In genomic region chr19:13117772-13118423, GRCh38 we compare ENCODE assay signal across 8 cellular contexts. TPM values are rescaled to one million over a fixed set of nuclear protein-coding genes. Genes with fewer than 3 reads are reported as not detected.
DNase-seq lines count a peak whose midpoint lies in the region; ATAC-seq and TF ChIP-seq lines count a peak whose summit lies in the region.

Gene NACC1 (plus strand): TSS chr19:13118264. CDS start chr19:13135208, 16,944 bp downstream.

- no peak for TF ChIP-seq POLR2A in prostate gland (IDR thresholded peaks at IDR 0.05)

- peak within 1 kb of the TSS; percentile 90 to 94 for H3K4me3 ChIP-seq in prostate gland

- peak within 1 kb of the TSS; percentile 96 for H3K27ac Mint-ChIP-seq in T-helper 1 cell treated with Interleukin-12 subunit alpha and Interleukin-12 subunit beta and Interleukin-4 antibody, amounts not matched to agents 30 μg/mL and 1 μg/mL, for 36 hours

- ATAC-seq in HG02610 (IDR thresholded peaks at IDR 0.05; ENCODE audit: unreplicated experiment): peak; percentile 59
- ATAC-seq in left cardiac atrium: peak; percentile 95 to 98

- H3K36me3 ChIP-seq in prostate gland: no peaks in the 10 kb centered on the region

- peak within 1 kb of the TSS; percentile 69 to 71 for H3K27ac ChIP-seq in prostate gland

- H3K4me1 Mint-ChIP-seq in T-helper 1 cell treated with Interleukin-12 subunit alpha and Interleukin-12 subunit beta and Interleukin-4 antibody, amounts not matched to agents 30 μg/mL and 1 μg/mL, for 36 hours (ENCODE audit: low read depth): peaks cover 32% of the 10 kb centered on the region

- H3K4me3 Mint-ChIP-seq in T-helper 1 cell treated with Interleukin-12 subunit alpha and Interleukin-12 subunit beta and Interleukin-4 antibody, amounts not matched to agents 30 μg/mL and 1 μg/mL, for 36 hours: peak within 1 kb of the TSS; percentile 97

- 3% methylated on average over 47 of the region's 65 CpGs for WGBS in prostate gland

- H3K27me3 Mint-ChIP-seq in T-helper 1 cell treated with Interleukin-12 subunit alpha and Interleukin-12 subunit beta and Interleukin-4 antibody, amounts not matched to agents 30 μg/mL and 1 μg/mL, for 36 hours (ENCODE audit: low read depth): no peaks in the 10 kb centered on the region

- no peaks in the 10 kb centered on the region for H3K9me3 Mint-ChIP-seq in T-helper 1 cell treated with Interleukin-12 subunit alpha and Interleukin-12 subunit beta and Interleukin-4 antibody, amounts not matched to agents 30 μg/mL and 1 μg/mL, for 36 hours

- H3K4me1 ChIP-seq in prostate gland (replicated peaks): peaks cover 11% of the 10 kb centered on the region

- no peaks in the 10 kb centered on the region for H3K27me3 ChIP-seq in prostate gland (replicated peaks; ENCODE audit: insufficient read depth)

- intact Hi-C loops in left cardiac atrium (cut with DNase I) (no loop called here), prostate gland (cut with DNase I) (no loop called here)

- TF ChIP-seq CTCF in prostate gland (IDR thresholded peaks at IDR 0.05): peak in 1 of 4 experiments; percentile 7

- no peaks in the 10 kb centered on the region for H3K9me3 ChIP-seq in prostate gland

- H3K36me3 Mint-ChIP-seq in T-helper 1 cell treated with Interleukin-12 subunit alpha and Interleukin-12 subunit beta and Interleukin-4 antibody, amounts not matched to agents 30 μg/mL and 1 μg/mL, for 36 hours (ENCODE audit: low read depth): peaks cover 2% of the 10 kb centered on the region

- peak; percentile 99 for DNase-seq in GM03348 (ENCODE audit: low spot score)
- DNase-seq in NCI-H1417 treated with DMSO at 0.1 percent for 48 hours (lab: John Stamatoyannopoulos, UW): peak; percentile 67
- peak; percentile 80 for DNase-seq in amniotic epithelial cell (ENCODE audit: low read depth)
- peak; percentile 91 for DNase-seq in left cardiac atrium
- peak; percentile 85 for DNase-seq in prostate gland (ENCODE audit: low spot score)
- DNase-seq in ureter (ENCODE audit: low spot score): peak; percentile 89

RNA-seq across cellular contexts. Expression of gene NACC1, which starts in this region (rescaled TPM):
- total RNA-seq in left cardiac atrium (10 to 100 TPM; 34.9 to 47.8 TPM), prostate gland (10 to 100 TPM; 52.4 to 91.9 TPM), ureter (57.0 TPM)

Comparison
In these comparisons a context has a peak if more than half of its experiments do, and no peak if none do; other contexts are left out.
1. Peak in every context shown above with its lines: DNase-seq, ATAC-seq, H3K4me3 ChIP-seq and H3K27ac ChIP-seq.